ENCODE assay signal across 1 cellular context in the genomic region with DNA sequence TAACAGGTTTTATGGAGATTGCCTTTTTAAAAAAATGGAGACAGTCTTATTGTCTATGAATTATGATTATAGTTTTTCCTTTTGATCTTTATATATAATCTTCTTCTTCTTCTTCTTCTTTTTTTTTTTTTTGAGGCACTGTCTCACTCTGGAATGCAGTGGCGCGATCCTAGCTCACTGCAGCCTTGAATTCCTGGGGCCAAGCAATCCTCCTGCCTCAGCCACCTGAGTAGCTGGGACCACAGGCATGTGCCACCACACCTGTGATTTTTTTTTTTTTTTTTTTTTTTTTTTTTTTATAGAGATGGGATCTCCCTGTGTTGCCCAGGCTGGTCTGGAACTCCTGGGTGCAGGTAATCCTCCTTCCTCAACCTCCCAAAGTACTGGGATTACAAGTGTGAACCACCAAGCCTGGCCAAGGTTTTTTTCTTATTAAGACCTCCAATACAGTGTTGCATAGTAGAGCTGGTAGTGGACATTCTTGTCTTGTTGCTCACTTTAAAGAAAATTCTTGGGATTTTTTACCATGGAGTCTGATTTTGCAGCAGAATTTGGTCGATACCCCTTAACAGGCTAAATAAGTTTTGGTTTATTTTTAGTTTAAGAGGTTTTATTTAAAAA.
TF ChIP-seq lines count a peak whose summit lies in the region.

No MANE protein-coding gene starts in this region.

TF ChIP-seq in SK-N-SH treated with all-trans-retinoic acid at 6 μM for 48 hours, 23 proteins besides CTCF, POLR2A, EP300 and RAD21 (continued from another document):
- TF ChIP-seq, protein P1, sequence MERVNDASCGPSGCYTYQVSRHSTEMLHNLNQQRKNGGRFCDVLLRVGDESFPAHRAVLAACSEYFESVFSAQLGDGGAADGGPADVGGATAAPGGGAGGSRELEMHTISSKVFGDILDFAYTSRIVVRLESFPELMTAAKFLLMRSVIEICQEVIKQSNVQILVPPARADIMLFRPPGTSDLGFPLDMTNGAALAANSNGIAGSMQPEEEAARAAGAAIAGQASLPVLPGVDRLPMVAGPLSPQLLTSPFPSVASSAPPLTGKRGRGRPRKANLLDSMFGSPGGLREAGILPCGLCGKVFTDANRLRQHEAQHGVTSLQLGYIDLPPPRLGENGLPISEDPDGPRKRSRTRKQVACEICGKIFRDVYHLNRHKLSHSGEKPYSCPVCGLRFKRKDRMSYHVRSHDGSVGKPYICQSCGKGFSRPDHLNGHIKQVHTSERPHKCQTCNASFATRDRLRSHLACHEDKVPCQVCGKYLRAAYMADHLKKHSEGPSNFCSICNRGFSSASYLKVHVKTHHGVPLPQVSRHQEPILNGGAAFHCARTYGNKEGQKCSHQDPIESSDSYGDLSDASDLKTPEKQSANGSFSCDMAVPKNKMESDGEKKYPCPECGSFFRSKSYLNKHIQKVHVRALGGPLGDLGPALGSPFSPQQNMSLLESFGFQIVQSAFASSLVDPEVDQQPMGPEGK (CRISPR knock-in tag; IDR thresholded peaks at IDR 0.05; ENCODE audit: borderline replicate concordance), result no peak
